33 cellular contexts compared by ENCODE assay signal in the genomic region with DNA sequence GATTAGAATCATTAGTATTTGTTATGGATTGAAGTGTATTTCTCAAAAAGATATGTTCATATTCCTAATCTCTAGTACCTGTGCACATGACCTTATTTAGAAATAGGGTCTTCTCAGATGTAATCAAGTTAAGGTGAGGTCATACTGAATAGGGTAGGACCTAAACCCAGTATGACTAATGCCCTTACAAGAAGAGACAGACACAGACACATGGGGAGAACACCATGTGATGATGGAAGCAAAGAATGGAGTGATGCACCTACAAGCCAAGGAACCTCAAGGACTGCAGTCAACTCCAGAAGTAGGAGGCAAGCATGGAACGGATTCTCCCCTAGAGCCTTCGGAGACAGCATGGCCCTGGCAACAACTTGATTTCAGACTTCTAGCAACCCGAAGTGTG.
"Had no signal": no experiment of that assay in that cellular context is flagged by ENCODE, and none has a peak within 500 bp of the region (broad histone marks: within the 10 kb centered on the region; RNA-seq: fewer than 3 reads in every experiment).

No MANE protein-coding gene starts in this region.

- H3K9me3 ChIP-seq: adrenal gland, body of pancreas, gastroesophageal sphincter, neutrophil, ovary, sigmoid colon, SK-N-SH, thoracic aorta, uterus had no signal

- H3K27me3 ChIP-seq: adrenal gland, body of pancreas, gastroesophageal sphincter, hepatocyte, neutrophil, ovary, sigmoid colon, uterus had no signal

- H3K27me3 Mint-ChIP-seq: activated CD4-positive, alpha-beta T cell treated with anti-CD3 and anti-CD28 coated beads, Interleukin-2, amount 10 ng/mL, durations not matched to agents 7 days and 5 days; progenitor cell of endocrine pancreas had no signal

- H3K4me3 Mint-ChIP-seq: activated CD4-positive, alpha-beta T cell treated with anti-CD3 and anti-CD28 coated beads, Interleukin-2, amount 10 ng/mL, durations not matched to agents 7 days and 5 days; nephron; T-helper 1 cell treated with Interleukin-12 subunit alpha and Interleukin-12 subunit beta and Interleukin-4 antibody, amounts not matched to agents 30 μg/mL and 1 μg/mL, for 36 hours had no signal

- ATAC-seq: activated CD4-positive, CD25-positive, alpha-beta regulatory T cell treated with anti-CD3 and anti-CD28 coated beads, Interleukin-2, amount 50 U/mL, for 24 hours; body of pancreas; gastroesophageal sphincter; left ventricle myocardium superior had no signal

- H3K4me1 ChIP-seq: uterus had no signal

- H3K9me3 Mint-ChIP-seq: activated CD4-positive, alpha-beta T cell treated with anti-CD3 and anti-CD28 coated beads, Interleukin-2, amount 10 ng/mL, durations not matched to agents 7 days and 5 days; activated naive CD4-positive, alpha-beta T cell treated with anti-CD3 and anti-CD28 coated beads, Interleukin-2, amount 50 U/mL, for 72 hours; nephron; T-helper 1 cell treated with Interleukin-12 subunit alpha and Interleukin-12 subunit beta and Interleukin-4 antibody, amounts not matched to agents 30 μg/mL and 1 μg/mL, for 36 hours had no signal

- H3K4me3 ChIP-seq: adrenal gland, body of pancreas, gastroesophageal sphincter, hepatocyte, ovary, sigmoid colon, smooth muscle cell, thoracic aorta, uterus had no signal

- H3K4me1 Mint-ChIP-seq: nephron had no signal

- DNase-seq: activated CD4-positive, alpha-beta T cell treated with anti-CD3 and anti-CD28 coated beads, Interleukin-2, amount 10 ng/mL, durations not matched to agents 7 days and 5 days; activated CD8-positive, alpha-beta memory T cell treated with anti-CD3 and anti-CD28 coated beads for 24 hours; activated naive CD4-positive, alpha-beta T cell; activated T-cell treated with anti-CD3 and anti-CD28 coated beads, Interleukin-2, amount 50 U/mL, for 1 hour; adrenal gland; aorta; body of pancreas; dermis blood vessel endothelial cell; effector CD4-positive, alpha-beta T cell; islet precursor cell; left ventricle myocardium superior; ovary; retina; sigmoid colon; SK-N-SH; stimulated activated CD4-positive, alpha-beta T cell treated with anti-CD3 and anti-CD28 coated beads, Interleukin-15, amount 100 ng/mL, for 24 hours; stimulated activated CD4-positive, alpha-beta T cell treated with anti-CD3 and anti-CD28 coated beads, Interleukin-2, amount 100 ng/mL, for 24 hours; stimulated activated naive CD4-positive, alpha-beta T cell; SW 1271; T1000; trophoblast cell; uterus; WERI-Rb-1 had no signal

- H3K27ac Mint-ChIP-seq: activated CD4-positive, alpha-beta T cell treated with anti-CD3 and anti-CD28 coated beads, Interleukin-2, amount 10 ng/mL, durations not matched to agents 7 days and 5 days; nephron; progenitor cell of endocrine pancreas; T-helper 1 cell treated with Interleukin-12 subunit alpha and Interleukin-12 subunit beta and Interleukin-4 antibody, amounts not matched to agents 30 μg/mL and 1 μg/mL, for 36 hours had no signal

- H3K36me3 ChIP-seq: ovary, uterus had no signal
